Comparison of ENCODE assay signal across 12 cellular contexts in the genomic region with DNA sequence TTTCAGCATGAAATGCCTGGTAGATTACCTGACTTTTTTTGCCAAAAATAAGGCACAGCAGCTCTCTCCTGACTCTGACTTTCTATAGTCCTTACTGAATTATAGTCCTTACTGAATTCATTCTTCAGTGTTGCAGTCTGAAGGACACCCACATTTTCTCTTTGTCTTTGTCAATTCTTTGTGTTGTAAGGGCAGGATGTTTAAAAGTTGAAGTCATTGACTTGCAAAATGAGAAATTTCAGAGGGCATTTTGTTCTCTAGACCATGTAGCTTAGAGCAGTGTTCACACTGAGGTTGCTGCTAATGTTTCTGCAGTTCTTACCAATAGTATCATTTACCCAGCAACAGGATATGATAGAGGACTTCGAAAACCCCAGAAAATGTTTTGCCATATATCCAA.
"Had no signal": no experiment of that assay in that cellular context is flagged by ENCODE, and none has a peak within 500 bp of the region (broad histone marks: within the 10 kb centered on the region; RNA-seq: fewer than 3 reads in every experiment).

No MANE protein-coding gene starts in this region.

- H3K27me3 ChIP-seq: breast epithelium, esophagus muscularis mucosa, heart left ventricle, neural progenitor cell, pancreas, thyroid gland had no signal

- H3K9me3 ChIP-seq: breast epithelium, esophagus muscularis mucosa, heart left ventricle, pancreas, thyroid gland had no signal

- ATAC-seq: heart left ventricle, pancreas had no signal

- H3K36me3 ChIP-seq: breast epithelium, esophagus muscularis mucosa, neural progenitor cell, thyroid gland had no signal

- H3K4me2 ChIP-seq: neural progenitor cell had no signal

- H3K4me3 Mint-ChIP-seq: activated naive CD4-positive, alpha-beta T cell treated with anti-CD3 and anti-CD28 coated beads, Interleukin-2, amount 50 U/mL, for 24 hours; neural progenitor cell had no signal

- H3K4me1 Mint-ChIP-seq: activated naive CD4-positive, alpha-beta T cell treated with anti-CD3 and anti-CD28 coated beads, Interleukin-2, amount 50 U/mL, for 24 hours had no signal

- H3K27ac Mint-ChIP-seq: activated naive CD4-positive, alpha-beta T cell treated with anti-CD3 and anti-CD28 coated beads, Interleukin-2, amount 50 U/mL, for 24 hours; neural progenitor cell had no signal

- H3K27ac ChIP-seq: heart left ventricle, neural progenitor cell, pancreas, skin epidermis, thyroid gland had no signal

- DNase-seq: activated CD4-positive, alpha-beta T cell treated with anti-CD3 and anti-CD28 coated beads, Interleukin-2, amount 50 U/mL, for 4 hours; activated effector memory CD4-positive, alpha-beta T cell treated with Interleukin-2 at 50 U/mL for 16 hours; activated T-cell treated with anti-CD3 and anti-CD28 coated beads, Interleukin-2, amount 50 U/mL, for 1 hour; heart left ventricle; pancreas; T-helper 2 cell; thyroid gland had no signal

- H3K9me3 Mint-ChIP-seq: activated naive CD4-positive, alpha-beta T cell treated with anti-CD3 and anti-CD28 coated beads, Interleukin-2, amount 50 U/mL, for 24 hours; neural progenitor cell had no signal

- H3K9ac ChIP-seq: neural progenitor cell had no signal

- H2AFZ ChIP-seq: neural progenitor cell had no signal

- H3K4me3 ChIP-seq: breast epithelium, esophagus muscularis mucosa, heart left ventricle, neural progenitor cell, pancreas, skin epidermis, thyroid gland had no signal

- H3K36me3 Mint-ChIP-seq: activated naive CD4-positive, alpha-beta T cell treated with anti-CD3 and anti-CD28 coated beads, Interleukin-2, amount 50 U/mL, for 24 hours had no signal
